Comparison of ENCODE assay signal across 8 cellular contexts in genomic region chr6:27795697-27796494, GRCh38.
A peak's percentile ranks its signal among the peaks of the same experiment; 100 is the strongest.
DNase-seq lines count a peak whose midpoint lies in the region; ATAC-seq, FAIRE-seq and TF ChIP-seq lines count a peak whose summit lies in the region.

No MANE protein-coding gene starts in this region.

- BruUV-seq in Calu3 (replicated peaks; lab: Mats Ljungman, UMichigan) (no TSS peak), IMR-90 (replicated peaks; lab: Mats Ljungman, UMichigan) (no TSS peak)

- no peaks in the 10 kb centered on the region; the same call in 1 of the 2 replicates for H4K20me1 ChIP-seq in IMR-90 (ENCODE audit: insufficient read depth, low read length)

- CTCF ChIA-PET in Calu3 (lab: Charles Lee) (interaction anchor here (0.6 to 2.3 kb wide), 21 partner anchors 9 to 657 kb away, joined by 3 to 23 read pairs (median 5); a partner anchor contains a TSS), IMR-90 (lab: Yijun Ruan, JAX) (interaction anchor here (0.5 to 2.8 kb wide), 11 partner anchors 14 to 669 kb away, joined by 3 to 16 read pairs (median 3); a partner anchor contains a TSS)

- no peak overlapping the region for H2AFZ ChIP-seq in IMR-90 (replicated peaks; ENCODE audit: low read length, poor library complexity)

- H2AK9ac ChIP-seq in IMR-90 (replicated peaks; ENCODE audit: low read depth, low read length, poor library complexity) = no peak overlapping the region

- TF ChIP-seq POLR2A in IMR-90 (IDR thresholded peaks at IDR 0.05; ENCODE audit: low read depth, low read length) = no peak

- no peak overlapping the region for H3K4me3 ChIP-seq in IMR-90 (ENCODE audit: insufficient read depth, low read depth, low read length)
- no peak overlapping the region for H3K4me3 ChIP-seq in pancreas

- H4K91ac ChIP-seq in IMR-90 (ENCODE audit: insufficient read depth, low read depth, low read length) = no peak overlapping the region

- no peak overlapping the region for H4K5ac ChIP-seq in IMR-90 (ENCODE audit: low read depth, low read length)

- WGBS in IMR-90 (ENCODE audit: extremely low coverage in 2 of 2, insufficient read length in 1 of 2), 2 experiments = no CpG with 5 or more reads among the region's 5 CpGs
- WGBS in pancreas, 2 donors = 2 to 5% methylated on average over 5 of the region's 5 CpGs

- H3K4me1 Mint-ChIP-seq in Calu3 (ENCODE audit: low read depth, unreplicated experiment) = peaks cover 25% of the 10 kb centered on the region
- peaks cover 25% of the 10 kb centered on the region for H3K4me1 Mint-ChIP-seq in activated T-cell treated with anti-CD3 and anti-CD28 coated beads, Interleukin-2, amount 50 U/mL, for 72 hours (ENCODE audit: low read depth)

- ATAC-seq in GM19438 (IDR thresholded peaks at IDR 0.05; ENCODE audit: low read depth, unreplicated experiment) (peak; percentile 44), IMR-90 (ENCODE audit: low read depth) (peak; percentile 63), pancreas (peak; percentile 77 to 85 (median 84))
- peak; percentile 66 to 77 for ATAC-seq in activated T-cell treated with anti-CD3 and anti-CD28 coated beads, Interleukin-2, amount 50 U/mL, for 72 hours (replicated peaks in 1 of 2)

- H4K8ac ChIP-seq in IMR-90 (ENCODE audit: low read depth in 2 of 2, low read length in 2 of 2) = no peak overlapping the region

- no peak overlapping the region for H3K4ac ChIP-seq in IMR-90 (ENCODE audit: low read depth, low read length)

- H3K14ac ChIP-seq in IMR-90 (replicated peaks; ENCODE audit: low read depth, low read length) = no peak overlapping the region

- dilution Hi-C loops in IMR-90 (cut with HindIII; ENCODE audit: low sequenced_read_pairs, unreplicated experiment) = no loop called here

- H3K79me1 ChIP-seq in IMR-90 (ENCODE audit: low read depth in 1 of 2, low read length in 2 of 2) = 0 out of 4 replicates have a peak, but pooled peaks cover 0 to 6% of the 10 kb centered on the region in 2 experiments

- H3K4me3 Mint-ChIP-seq in Calu3 (ENCODE audit: low read depth, unreplicated experiment) = peak overlapping the region; percentile 36
- peak overlapping the region in 1 of 2 donors; percentile 33 for H3K4me3 Mint-ChIP-seq in activated T-cell treated with anti-CD3 and anti-CD28 coated beads, Interleukin-2, amount 50 U/mL, for 72 hours

- H3K36me3 ChIP-seq in IMR-90 (ENCODE audit: control insufficient read depth, insufficient read depth, low read length) = no peaks in the 10 kb centered on the region
- H3K36me3 ChIP-seq in pancreas = no peaks in the 10 kb centered on the region

- no peak overlapping the region for H2AK5ac ChIP-seq in IMR-90 (ENCODE audit: low read depth, low read length)

- no peak overlapping the region for H3K56ac ChIP-seq in IMR-90 (ENCODE audit: extremely low read depth, insufficient read depth, low read length)

- H3K9me3 ChIP-seq in IMR-90 (ENCODE audit: control insufficient read depth, insufficient read depth, low read length) = no peaks in the 10 kb centered on the region
- H3K9me3 ChIP-seq in pancreas = no peaks in the 10 kb centered on the region

- no peak overlapping the region for H3K23ac ChIP-seq in IMR-90 (ENCODE audit: low read depth, low read length)

- no peak overlapping the region for H3K18ac ChIP-seq in IMR-90 (ENCODE audit: low read depth, low read length)

- peak; percentile 55 for TF ChIP-seq RAD21 in IMR-90 (IDR thresholded peaks at IDR 0.05; ENCODE audit: low read length)

- no peak overlapping the region for H2BK120ac ChIP-seq in IMR-90 (ENCODE audit: low read depth, low read length)

- in situ Hi-C loops in IMR-90 (cut with MboI; ENCODE audit: low sequenced_read_pairs) = no loop called here

- peaks cover 34% of the 10 kb centered on the region for H3K36me3 Mint-ChIP-seq in Calu3 (ENCODE audit: insufficient read depth, unreplicated experiment)
- no peaks in the 10 kb centered on the region for H3K36me3 Mint-ChIP-seq in activated T-cell treated with anti-CD3 and anti-CD28 coated beads, Interleukin-2, amount 50 U/mL, for 72 hours (ENCODE audit: insufficient read depth in 2 of 2)

- TF ChIP-seq CTCF in Calu3 (IDR thresholded peaks at IDR 0.05; ENCODE audit: unreplicated experiment) = peak; percentile 66
- TF ChIP-seq CTCF in IMR-90 (conservative IDR thresholded peaks at IDR 0.05; ENCODE audit: low read depth, low read length) = peak; percentile 84
- TF ChIP-seq CTCF in pancreas (IDR thresholded peaks at IDR 0.05) = peak; percentile 68 to 80 (median 73)

- H3K9me1 ChIP-seq in IMR-90 (ENCODE audit: insufficient read depth, low read length) = no peaks in the 10 kb centered on the region; the same call in 1 of the 2 replicates

- H2BK20ac ChIP-seq in IMR-90 (ENCODE audit: low read depth, low read length) = no peak overlapping the region

- intact Hi-C loops in Calu3 (cut with micrococcal nuclease; ENCODE audit: unreplicated experiment) (no loop called here), IMR-90 (cut with micrococcal nuclease) (loop anchor here (5.0 kb wide), 1 partner anchor 279 kb away; no protein-coding TSS in a partner anchor), pancreas (cut with DNase I) (no loop called here), posterior cingulate gyrus (cut with DNase I) (no loop called here)

- H3K4me1 ChIP-seq in IMR-90 (ENCODE audit: control insufficient read depth, insufficient read depth, low read length) = no peaks in the 10 kb centered on the region
- peaks cover 0 to 15% (median 3%) of the 10 kb centered on the region in 3 donors for H3K4me1 ChIP-seq in pancreas

- peak overlapping the region; percentile 96 for H3K27ac Mint-ChIP-seq in Calu3 (ENCODE audit: unreplicated experiment)
- H3K27ac Mint-ChIP-seq in activated T-cell treated with anti-CD3 and anti-CD28 coated beads, Interleukin-2, amount 50 U/mL, for 72 hours = peak overlapping the region; percentile 95

- H3K9me3 Mint-ChIP-seq in Calu3 (ENCODE audit: low read depth, unreplicated experiment) = no peaks in the 10 kb centered on the region
- no peaks in the 10 kb centered on the region for H3K9me3 Mint-ChIP-seq in activated T-cell treated with anti-CD3 and anti-CD28 coated beads, Interleukin-2, amount 50 U/mL, for 72 hours

- H3K4me2 ChIP-seq in IMR-90 (ENCODE audit: low read depth, low read length) = no peak overlapping the region

- POLR2A ChIA-PET in IMR-90 (lab: Charles Lee; ENCODE audit: unreplicated experiment) = interaction anchor here (0.5 to 0.6 kb wide), 2 partner anchors 878 to 1832 kb away, joined by 3 to 4 read pairs; no protein-coding TSS in a partner anchor

- H3K27ac ChIP-seq in IMR-90 (ENCODE audit: insufficient read depth, low read length) = no peak overlapping the region
- no peak overlapping the region for H3K27ac ChIP-seq in pancreas

- H3K27me3 ChIP-seq in IMR-90 (ENCODE audit: control insufficient read depth, insufficient read depth, low read length) = no peaks in the 10 kb centered on the region
- H3K27me3 ChIP-seq in pancreas = peaks cover 0 to 9% (median 0%) of the 10 kb centered on the region in 4 donors

- peak; percentile 86 for DNase-seq in Calu3
- peak; percentile 89 for DNase-seq in IMR-90
- DNase-seq in NOMO-1 treated with DMSO at 0.1 percent for 48 hours (lab: John Stamatoyannopoulos, UW; ENCODE audit: unreplicated experiment) = peak; percentile 91
- peak; percentile 51 to 78 for DNase-seq in activated T-cell treated with anti-CD3 and anti-CD28 coated beads, Interleukin-2, amount 50 U/mL, for 72 hours
- peak; percentile 44 to 59 for DNase-seq in frontal cortex (ENCODE audit: low spot score in 2 of 2)
- peak in 3 of 6 donors; percentile 49 to 78 (median 50) for DNase-seq in pancreas
- no peak for DNase-seq in posterior cingulate gyrus

- FAIRE-seq in frontal cortex (lab: Jason Lieb, UNC) = no peak
- peak; percentile 89 for FAIRE-seq in pancreas (lab: Jason Lieb, UNC)

- no peak overlapping the region for H2BK15ac ChIP-seq in IMR-90 (ENCODE audit: low read depth, low read length)

- no peak overlapping the region for H2BK5ac ChIP-seq in IMR-90 (ENCODE audit: low read depth, low read length, poor library complexity, severe bottlenecking)

- no peak overlapping the region for H3K9ac ChIP-seq in IMR-90 (ENCODE audit: low read depth, low read length)

- H3K27me3 Mint-ChIP-seq in Calu3 (ENCODE audit: unreplicated experiment) = no peaks in the 10 kb centered on the region
- peaks cover 13% of the 10 kb centered on the region for H3K27me3 Mint-ChIP-seq in activated T-cell treated with anti-CD3 and anti-CD28 coated beads, Interleukin-2, amount 50 U/mL, for 72 hours (ENCODE audit: low read depth)

TF ChIP-seq in IMR-90, 13 proteins besides CTCF, POLR2A, EP300 and RAD21:
- TF ChIP-seq NFE2L2 (IDR thresholded peaks at IDR 0.05; ENCODE audit: low read depth, low read length) (peak; percentile 4; the same call in 1 of the 2 replicates), RCOR1 (IDR thresholded peaks at IDR 0.05; ENCODE audit: insufficient replicate concordance, low read length) (no peak), BHLHE40 (IDR thresholded peaks at IDR 0.05; ENCODE audit: low read depth, low read length) (no peak), FOS (IDR thresholded peaks at IDR 0.05; ENCODE audit: low read depth, low read length) (peak; percentile 96), MAFK (IDR thresholded peaks at IDR 0.05; ENCODE audit: low read depth, low read length) (peak; percentile 19; the same call in 1 of the 2 replicates), SMC3 (IDR thresholded peaks at IDR 0.05; ENCODE audit: low read depth, low read length) (peak; percentile 49; the same call in 1 of the 2 replicates), CEBPB (IDR thresholded peaks at IDR 0.05; ENCODE audit: low read depth, low read length) (no peak)

Comparison
In these comparisons a context has a peak if more than half of its experiments do, and no peak if none do; other contexts are left out.
1. DNase-seq: peak in Calu3 (single experiment), IMR-90 (single experiment), NOMO-1 treated with DMSO at 0.1 percent for 48 hours (single experiment), activated T-cell treated with anti-CD3 and anti-CD28 coated beads, Interleukin-2, amount 50 U/mL, for 72 hours (2 of 2) and frontal cortex (2 of 2); none in posterior cingulate gyrus (0 of 10).
2. Peak in every context shown above with its lines, with median percentiles within 50 percentile points of each other: CTCF ChIP-seq and ATAC-seq.